ENCODE assay signal across 8 cellular contexts in the genomic region with DNA sequence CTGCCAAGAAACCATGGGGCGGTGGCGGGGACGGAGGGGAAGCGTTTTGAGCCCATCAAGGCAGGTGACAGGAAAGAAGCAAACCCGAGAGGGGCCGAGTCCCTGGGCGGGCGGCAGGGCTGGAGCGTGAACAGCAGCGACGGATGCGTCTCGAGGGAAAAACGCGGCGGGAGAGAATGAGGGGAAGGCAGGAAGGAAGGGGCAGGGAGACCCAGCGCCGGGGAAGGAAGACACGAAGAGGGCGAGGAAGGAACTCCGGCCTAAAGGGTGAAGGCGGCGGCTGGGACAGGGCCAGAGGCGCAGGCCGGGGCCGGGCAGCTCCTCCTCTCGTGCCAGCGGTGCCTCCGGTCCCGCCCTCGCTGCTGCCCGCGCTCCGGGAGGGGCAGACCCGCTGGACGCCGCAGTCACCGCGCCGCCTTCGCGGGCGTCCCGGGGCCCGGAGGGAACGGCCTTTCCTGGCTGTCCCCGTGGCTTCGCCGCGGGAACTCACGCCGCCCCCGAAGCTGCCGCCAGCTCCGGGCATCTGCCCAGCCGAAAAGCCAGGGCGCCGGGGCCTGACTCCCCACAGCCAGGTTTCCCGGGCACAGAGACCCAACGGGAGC. TPM values are rescaled to one million over a fixed set of nuclear protein-coding genes. Genes with fewer than 3 reads are reported as not detected.
DNase-seq lines count a peak whose midpoint lies in the region; ATAC-seq lines count a peak whose summit lies in the region.

No MANE protein-coding gene starts in this region.

- peak overlapping the region; percentile 87 for H3K27ac ChIP-seq in cingulate gyrus (ENCODE audit: low read depth, low read length)

- ATAC-seq in GM18867 (IDR thresholded peaks at IDR 0.05; ENCODE audit: unreplicated experiment) (peak; percentile 21), HG03342 (IDR thresholded peaks at IDR 0.05; ENCODE audit: unreplicated experiment) (peak; percentile 2), left lobe of liver (peak; percentile 83), GM21526 (IDR thresholded peaks at IDR 0.05; ENCODE audit: low FRiP score, unreplicated experiment) (no peak)
- peak; percentile 8 for ATAC-seq in stimulated activated naive CD8-positive, alpha-beta T cell treated with anti-CD3 and anti-CD28 coated beads, Interleukin-15, Interleukin-2, amounts not matched to agents 100 U/mL and 50 U/mL, for 24 hours

- DNase-seq in AML-193 (lab: John Stamatoyannopoulos, UW) (peak; percentile 9 to 37), SK-N-DZ (ENCODE audit: low spot score) (peak; percentile 36), left lobe of liver (ENCODE audit: low spot score) (peak; percentile 86)
- DNase-seq in stimulated activated naive CD8-positive, alpha-beta T cell treated with anti-CD3 and anti-CD28 coated beads, Interleukin-15, Interleukin-2, amounts not matched to agents 100 U/mL and 50 U/mL, for 24 hours: peak; percentile 35

RNA-seq across cellular contexts. Expression of a gene that starts 0.8 kb away (rescaled TPM):
- polyA plus RNA-seq in SK-N-DZ (2014; cell fraction: cytosol; rRNA removed): 29.6 and 37.0 TPM in 2 replicates
- polyA plus RNA-seq in SK-N-DZ (2014; cell fraction: nucleus; rRNA removed): 54.3 and 245 TPM in 2 replicates
- 29.3 TPM for total RNA-seq in left lobe of liver

RNA-seq across cellular contexts. Expression of a gene that starts 43.1 kb away (rescaled TPM):
- 0.14 and 0.42 TPM in 2 replicates for polyA plus RNA-seq in SK-N-DZ (2014; cell fraction: cytosol; rRNA removed)
- polyA plus RNA-seq in SK-N-DZ (2014; cell fraction: nucleus; rRNA removed): 0.55 and 0.96 TPM in 2 replicates
- total RNA-seq in left lobe of liver: 1.1 TPM

Comparison
In these comparisons a context has a peak if more than half of its experiments do, and no peak if none do; other contexts are left out.
1. DNase-seq: peak in every context shown above with its lines; median percentile 86 in left lobe of liver; 36 in SK-N-DZ; 35 in stimulated activated naive CD8-positive, alpha-beta T cell treated with anti-CD3 and anti-CD28 coated beads, Interleukin-15, Interleukin-2, amounts not matched to agents 100 U/mL and 50 U/mL, for 24 hours; 23 in AML-193.